19 cellular contexts compared by ENCODE assay signal in genomic region chr5:137313526-137314175, GRCh38.
"Had no signal": no experiment of that assay in that cellular context is flagged by ENCODE, and none has a peak within 500 bp of the region (broad histone marks: within the 10 kb centered on the region; RNA-seq: fewer than 3 reads in every experiment).

No MANE protein-coding gene starts in this region.

- H3K27me3 ChIP-seq: foreskin keratinocyte, pancreas, right lobe of liver, tibial artery, upper lobe of left lung, uterus had no signal

- H3K4me1 ChIP-seq: lower lobe of right lung, right lobe of liver, upper lobe of left lung, uterus had no signal

- H3K4me3 ChIP-seq: coronary artery, esophagus squamous epithelium, lower lobe of right lung, pancreas, right lobe of liver, tibial artery, upper lobe of left lung, uterus had no signal

- DNase-seq: effector memory CD4-positive, alpha-beta T cell; esophagus squamous epithelium; foreskin keratinocyte; hippocampal formation; kidney glomerular epithelial cell; lower lobe of right lung; natural killer cell; nucleus accumbens; pancreas; right lobe of liver; stimulated activated CD4-positive, alpha-beta T cell treated with anti-CD3 and anti-CD28 coated beads, Interleukin-4, amount 100 ng/mL, for 1 hour; stimulated activated CD8-positive, alpha-beta memory T cell treated with anti-CD3 and anti-CD28 coated beads, Interleukin-4, amount 100 ng/mL, for 48 hours; stimulated activated naive CD8-positive, alpha-beta T cell treated with anti-CD3 and anti-CD28 coated beads, Interleukin-15, Interleukin-2, amounts not matched to agents 100 U/mL and 50 U/mL, for 24 hours; tibial artery; upper lobe of left lung; uterus had no signal

- ATAC-seq: foreskin keratinocyte; lower lobe of right lung; natural killer cell; pancreas; right lobe of liver; stimulated activated effector memory CD8-positive, alpha-beta T cell treated with anti-CD3 and anti-CD28 coated beads, Interleukin-12 subunit alpha, Interleukin-12 subunit beta, amount 100 ng/mL, for 72 hours; stimulated activated naive CD8-positive, alpha-beta T cell treated with anti-CD3 and anti-CD28 coated beads, Interleukin-15, Interleukin-2, amounts not matched to agents 100 U/mL and 50 U/mL, for 24 hours had no signal

- H3K9me3 ChIP-seq: esophagus squamous epithelium, lower lobe of right lung, pancreas, right lobe of liver, tibial artery, upper lobe of left lung, uterus had no signal

- H3K36me3 ChIP-seq: esophagus squamous epithelium, lower lobe of right lung, pancreas, right lobe of liver, tibial artery, upper lobe of left lung, uterus had no signal

- H3K27ac ChIP-seq: coronary artery, epithelial cell of prostate, esophagus squamous epithelium, foreskin keratinocyte, lower lobe of right lung, pancreas, right lobe of liver, tibial artery, upper lobe of left lung, uterus had no signal
